ENCODE assay signal across 8 cellular contexts in genomic region chr1:8712413-8713229, GRCh38.
DNase-seq lines count a peak whose midpoint lies in the region; ATAC-seq and TF ChIP-seq lines count a peak whose summit lies in the region.

No MANE protein-coding gene starts in this region.

- no peaks in the 10 kb centered on the region for H3K27me3 Mint-ChIP-seq in activated T-helper 1 cell treated with anti-CD3 and anti-CD28 coated beads, Interleukin-12 subunit alpha, Interleukin-12 subunit beta, Interleukin-2, Interleukin-4 antibody, amounts not matched to agents 30 ng/mL and 10 ng/mL and 1 ng/mL, durations not matched to agents 14 hours and 24 hours and 36 hours (ENCODE audit: insufficient read depth)

- TF ChIP-seq POLR2A in gastrocnemius medialis (IDR thresholded peaks at IDR 0.05) = no peak

- no peak for TF ChIP-seq CTCF in gastrocnemius medialis (IDR thresholded peaks at IDR 0.05 in 4 of 5, conservative IDR thresholded peaks at IDR 0.05 in 1 of 5)

- H3K36me3 Mint-ChIP-seq in activated T-helper 1 cell treated with anti-CD3 and anti-CD28 coated beads, Interleukin-12 subunit alpha, Interleukin-12 subunit beta, Interleukin-2, Interleukin-4 antibody, amounts not matched to agents 30 ng/mL and 10 ng/mL and 1 ng/mL, durations not matched to agents 14 hours and 24 hours and 36 hours (ENCODE audit: low read depth) = peaks cover 8% of the 10 kb centered on the region

- H3K79me2 ChIP-seq in ACC112 (ENCODE audit: control insufficient read depth, insufficient read depth, low read length, unreplicated experiment) = no peaks in the 10 kb centered on the region

- peaks cover 46% of the 10 kb centered on the region for H3K4me1 Mint-ChIP-seq in activated T-helper 1 cell treated with anti-CD3 and anti-CD28 coated beads, Interleukin-12 subunit alpha, Interleukin-12 subunit beta, Interleukin-2, Interleukin-4 antibody, amounts not matched to agents 30 ng/mL and 10 ng/mL and 1 ng/mL, durations not matched to agents 14 hours and 24 hours and 36 hours (ENCODE audit: low read depth)

- ATAC-seq in left ventricle myocardium superior (peak; percentile 53), gastrocnemius medialis (peak; percentile 74 to 80), GM19395 (IDR thresholded peaks at IDR 0.05; ENCODE audit: unreplicated experiment) (no peak)

- in situ Hi-C loops in gastrocnemius medialis (cut with MboI; ENCODE audit: low sequenced_read_pairs in 4 of 4) = loop anchor here in 2 of 4 donors (10.0 to 25.0 kb wide), 2 partner anchors 125 to 142 kb away; no protein-coding TSS in a partner anchor

- H3K27ac Mint-ChIP-seq in activated T-helper 1 cell treated with anti-CD3 and anti-CD28 coated beads, Interleukin-12 subunit alpha, Interleukin-12 subunit beta, Interleukin-2, Interleukin-4 antibody, amounts not matched to agents 30 ng/mL and 10 ng/mL and 1 ng/mL, durations not matched to agents 14 hours and 24 hours and 36 hours = peak overlapping the region; percentile 73

- H3K9me3 ChIP-seq in gastrocnemius medialis = no peaks in the 10 kb centered on the region

- H3K4me3 ChIP-seq in ACC112 (ENCODE audit: low read depth, low read length) (peak overlapping the region; percentile 6), gastrocnemius medialis (no peak overlapping the region)

- H3K4me1 ChIP-seq in ACC112 (ENCODE audit: control insufficient read depth, insufficient read depth, low read length, unreplicated experiment) = peaks cover 19% of the 10 kb centered on the region
- peaks cover 27 to 29% of the 10 kb centered on the region in 2 donors for H3K4me1 ChIP-seq in gastrocnemius medialis

- H3K27me3 ChIP-seq in ACC112 (ENCODE audit: insufficient read depth, low read length) (no peaks in the 10 kb centered on the region), gastrocnemius medialis (no peaks in the 10 kb centered on the region)

- peaks cover 4% of the 10 kb centered on the region for H3K9me3 Mint-ChIP-seq in activated T-helper 1 cell treated with anti-CD3 and anti-CD28 coated beads, Interleukin-12 subunit alpha, Interleukin-12 subunit beta, Interleukin-2, Interleukin-4 antibody, amounts not matched to agents 30 ng/mL and 10 ng/mL and 1 ng/mL, durations not matched to agents 14 hours and 24 hours and 36 hours

- peak; percentile 91 for DNase-seq in H4 (ENCODE audit: low spot score)
- peak; percentile 34 to 72 for DNase-seq in NCI-H446 (lab: John Stamatoyannopoulos, UW)
- no peak for DNase-seq in activated T-helper 1 cell treated with anti-CD3 and anti-CD28 coated beads, Interleukin-12 subunit alpha, Interleukin-12 subunit beta, Interleukin-2, Interleukin-4 antibody, amounts not matched to agents 30 ng/mL and 10 ng/mL and 1 ng/mL, durations not matched to agents 14 hours and 24 hours and 36 hours (ENCODE audit: low spot score)
- DNase-seq in left ventricle myocardium superior = no peak
- no peak for DNase-seq in gastrocnemius medialis
- no peak for DNase-seq in activated CD4-positive, CD25-positive, alpha-beta regulatory T cell treated with anti-CD3 and anti-CD28 coated beads, Interleukin-2, amount 50 U/mL, for 72 hours

- H3K4me3 Mint-ChIP-seq in activated T-helper 1 cell treated with anti-CD3 and anti-CD28 coated beads, Interleukin-12 subunit alpha, Interleukin-12 subunit beta, Interleukin-2, Interleukin-4 antibody, amounts not matched to agents 30 ng/mL and 10 ng/mL and 1 ng/mL, durations not matched to agents 14 hours and 24 hours and 36 hours = peak overlapping the region; percentile 62

- H3K27ac ChIP-seq in ACC112 (ENCODE audit: low read depth, low read length) (peak overlapping the region; percentile 87), gastrocnemius medialis (peak overlapping the region; percentile 30 to 63 (median 40))

- no peaks in the 10 kb centered on the region for H3K36me3 ChIP-seq in ACC112 (ENCODE audit: insufficient read depth, low read length)
- no peaks in the 10 kb centered on the region for H3K36me3 ChIP-seq in gastrocnemius medialis

- peak overlapping the region; percentile 1 for H2AFZ ChIP-seq in ACC112 (ENCODE audit: low read length, unreplicated experiment)

- intact Hi-C loops in activated T-helper 1 cell treated with anti-CD3 and anti-CD28 coated beads, Interleukin-12 subunit alpha, Interleukin-12 subunit beta, Interleukin-2, Interleukin-4 antibody, amounts not matched to agents 30 ng/mL and 10 ng/mL and 1 ng/mL, durations not matched to agents 14 hours and 24 hours and 36 hours (cut with micrococcal nuclease) = loop anchor here (1.0 kb wide), 1 partner anchor 9 kb away; no protein-coding TSS in a partner anchor
- intact Hi-C loops in left ventricle myocardium superior (cut with micrococcal nuclease) = no loop called here
- intact Hi-C loops in gastrocnemius medialis (cut with DNase I; ENCODE audit: low total_unique reads) = no loop called here

Comparison
In these comparisons a context has a peak if more than half of its experiments do, and no peak if none do; other contexts are left out.
1. DNase-seq: peak in H4 (single experiment) and NCI-H446 (2 of 2); none in activated T-helper 1 cell treated with anti-CD3 and anti-CD28 coated beads, Interleukin-12 subunit alpha, Interleukin-12 subunit beta, Interleukin-2, Interleukin-4 antibody, amounts not matched to agents 30 ng/mL and 10 ng/mL and 1 ng/mL, durations not matched to agents 14 hours and 24 hours and 36 hours (single experiment), left ventricle myocardium superior (single experiment), gastrocnemius medialis (0 of 2) and activated CD4-positive, CD25-positive, alpha-beta regulatory T cell treated with anti-CD3 and anti-CD28 coated beads, Interleukin-2, amount 50 U/mL, for 72 hours (single experiment).